ENCODE assay signal across 26 cellular contexts in genomic region chr7:109622320-109622719, GRCh38.
"Had no signal": no experiment of that assay in that cellular context is flagged by ENCODE, and none has a peak within 500 bp of the region (broad histone marks: within the 10 kb centered on the region; RNA-seq: fewer than 3 reads in every experiment).

No MANE protein-coding gene starts in this region.

- H3K4me1 ChIP-seq: colonic mucosa, esophagus muscularis mucosa, esophagus squamous epithelium, foreskin keratinocyte, gastrocnemius medialis, gastroesophageal sphincter, heart left ventricle, heart right ventricle had no signal

- H3K4me3 Mint-ChIP-seq: dendritic cell treated with granulocyte-macrophage colony-stimulating factor and Interleukin-4, amounts not matched to agents 40 ng/mL and 50 ng/mL, for 4 days; effector memory CD8-positive, alpha-beta T cell; endodermal cell had no signal

- DNase-seq: colonic mucosa; cortex of kidney; dermis blood vessel endothelial cell; dorsolateral prefrontal cortex; effector CD4-positive, alpha-beta T cell; effector CD8-positive, alpha-beta T cell; effector memory CD4-positive, alpha-beta T cell; effector memory CD8-positive, alpha-beta T cell; endodermal cell; erythroblast; esophagus squamous epithelium; foreskin fibroblast; foreskin keratinocyte; foreskin melanocyte; gastrocnemius medialis; glutamatergic neuron; head of caudate nucleus; heart left ventricle; heart right ventricle had no signal

- H3K27me3 Mint-ChIP-seq: dendritic cell treated with granulocyte-macrophage colony-stimulating factor and Interleukin-4, amounts not matched to agents 40 ng/mL and 50 ng/mL, for 4 days; effector memory CD8-positive, alpha-beta T cell had no signal

- H3K27me3 ChIP-seq: colonic mucosa, dorsolateral prefrontal cortex, esophagus muscularis mucosa, esophagus squamous epithelium, foreskin keratinocyte, gastrocnemius medialis, gastroesophageal sphincter, heart left ventricle, heart right ventricle, hepatocyte had no signal

- H3K79me2 ChIP-seq: hepatocyte had no signal

- ATAC-seq: effector memory CD8-positive, alpha-beta T cell; esophagus mucosa; foreskin keratinocyte; gastrocnemius medialis; gastroesophageal sphincter; heart left ventricle had no signal

- H3K36me3 ChIP-seq: colonic mucosa, esophagus muscularis mucosa, esophagus squamous epithelium, gastrocnemius medialis, gastroesophageal sphincter, heart left ventricle, heart right ventricle had no signal

- H3K9me3 ChIP-seq: colonic mucosa, esophagus muscularis mucosa, esophagus squamous epithelium, gastrocnemius medialis, gastroesophageal sphincter had no signal

- H3K27ac Mint-ChIP-seq: dendritic cell treated with granulocyte-macrophage colony-stimulating factor and Interleukin-4, amounts not matched to agents 40 ng/mL and 50 ng/mL, for 4 days; effector memory CD8-positive, alpha-beta T cell; endodermal cell had no signal

- H3K4me2 ChIP-seq: hepatocyte had no signal

- H3K27ac ChIP-seq: colonic mucosa, coronary artery, dorsolateral prefrontal cortex, epithelial cell of prostate, esophagus muscularis mucosa, esophagus squamous epithelium, foreskin keratinocyte, gastrocnemius medialis, gastroesophageal sphincter, heart left ventricle, heart right ventricle, hepatocyte had no signal

- H3K4me3 ChIP-seq: colonic mucosa, coronary artery, dorsolateral prefrontal cortex, esophagus muscularis mucosa, esophagus squamous epithelium, gastrocnemius medialis, gastroesophageal sphincter, heart left ventricle, heart right ventricle, hepatocyte had no signal

- H2AFZ ChIP-seq: hepatocyte had no signal

- H3K4me1 Mint-ChIP-seq: endodermal cell had no signal
